Comparison of ENCODE assay signal across 1 cellular context in the genomic region with DNA sequence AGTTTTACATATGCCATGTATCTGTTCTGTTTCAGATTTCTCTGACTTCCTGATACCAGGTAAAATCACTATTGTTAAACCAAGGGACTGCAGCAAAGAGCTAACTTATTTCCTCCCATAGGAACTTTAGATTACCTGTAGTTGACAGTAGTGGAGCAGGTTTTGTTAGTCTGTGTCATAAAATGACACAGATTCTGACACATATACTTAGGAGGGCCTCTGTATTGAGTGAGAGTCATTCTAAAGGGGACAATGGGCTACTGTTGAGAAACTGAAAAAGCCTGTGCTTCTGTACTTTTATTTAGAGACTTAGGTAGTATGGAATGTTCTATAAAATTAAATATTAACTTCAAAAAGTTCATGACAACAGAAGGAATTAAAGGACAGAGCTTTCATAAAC.
TF ChIP-seq lines count a peak whose summit lies in the region.

No MANE protein-coding gene starts in this region.

TF ChIP-seq in HCT116, 20 proteins besides CTCF, POLR2A, EP300 and RAD21:
- TF ChIP-seq, protein P1, sequence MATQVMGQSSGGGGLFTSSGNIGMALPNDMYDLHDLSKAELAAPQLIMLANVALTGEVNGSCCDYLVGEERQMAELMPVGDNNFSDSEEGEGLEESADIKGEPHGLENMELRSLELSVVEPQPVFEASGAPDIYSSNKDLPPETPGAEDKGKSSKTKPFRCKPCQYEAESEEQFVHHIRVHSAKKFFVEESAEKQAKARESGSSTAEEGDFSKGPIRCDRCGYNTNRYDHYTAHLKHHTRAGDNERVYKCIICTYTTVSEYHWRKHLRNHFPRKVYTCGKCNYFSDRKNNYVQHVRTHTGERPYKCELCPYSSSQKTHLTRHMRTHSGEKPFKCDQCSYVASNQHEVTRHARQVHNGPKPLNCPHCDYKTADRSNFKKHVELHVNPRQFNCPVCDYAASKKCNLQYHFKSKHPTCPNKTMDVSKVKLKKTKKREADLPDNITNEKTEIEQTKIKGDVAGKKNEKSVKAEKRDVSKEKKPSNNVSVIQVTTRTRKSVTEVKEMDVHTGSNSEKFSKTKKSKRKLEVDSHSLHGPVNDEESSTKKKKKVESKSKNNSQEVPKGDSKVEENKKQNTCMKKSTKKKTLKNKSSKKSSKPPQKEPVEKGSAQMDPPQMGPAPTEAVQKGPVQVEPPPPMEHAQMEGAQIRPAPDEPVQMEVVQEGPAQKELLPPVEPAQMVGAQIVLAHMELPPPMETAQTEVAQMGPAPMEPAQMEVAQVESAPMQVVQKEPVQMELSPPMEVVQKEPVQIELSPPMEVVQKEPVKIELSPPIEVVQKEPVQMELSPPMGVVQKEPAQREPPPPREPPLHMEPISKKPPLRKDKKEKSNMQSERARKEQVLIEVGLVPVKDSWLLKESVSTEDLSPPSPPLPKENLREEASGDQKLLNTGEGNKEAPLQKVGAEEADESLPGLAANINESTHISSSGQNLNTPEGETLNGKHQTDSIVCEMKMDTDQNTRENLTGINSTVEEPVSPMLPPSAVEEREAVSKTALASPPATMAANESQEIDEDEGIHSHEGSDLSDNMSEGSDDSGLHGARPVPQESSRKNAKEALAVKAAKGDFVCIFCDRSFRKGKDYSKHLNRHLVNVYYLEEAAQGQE (IDR thresholded peaks at IDR 0.05; ENCODE audit: low read depth) = no peak
- TF ChIP-seq FOSL1 (IDR thresholded peaks at IDR 0.05; ENCODE audit: low read depth) (peak; percentile 48), ZNF274 (IDR thresholded peaks at IDR 0.05; ENCODE audit: low read depth, low read length) (no peak), CBX3 (IDR thresholded peaks at IDR 0.05; ENCODE audit: low read depth) (no peak), EZH2 (IDR thresholded peaks at IDR 0.05) (no peak), TCF7L2 (IDR thresholded peaks at IDR 0.05; ENCODE audit: borderline replicate concordance, extremely low read depth, insufficient read depth, insufficient read length) (no peak), CEBPB (IDR thresholded peaks at IDR 0.05; ENCODE audit: low read depth) (no peak), JUND (IDR thresholded peaks at IDR 0.05) (peak; percentile 39), EZH2phosphoT487 (IDR thresholded peaks at IDR 0.05; ENCODE audit: borderline replicate concordance) (no peak), SIN3A (IDR thresholded peaks at IDR 0.05; ENCODE audit: low read depth) (no peak), POLR2AphosphoS5 (IDR thresholded peaks at IDR 0.05; ENCODE audit: low read depth, low read length) (no peak), YY1 (IDR thresholded peaks at IDR 0.05; ENCODE audit: extremely low read depth, insufficient replicate concordance, low read depth, low read length) (no peak), SP1 (IDR thresholded peaks at IDR 0.05; ENCODE audit: low read depth) (no peak; the same call in 1 of the 2 replicates), EGR1 (IDR thresholded peaks at IDR 0.05; ENCODE audit: low read depth) (no peak)
- TF ChIP-seq, protein P2, sequence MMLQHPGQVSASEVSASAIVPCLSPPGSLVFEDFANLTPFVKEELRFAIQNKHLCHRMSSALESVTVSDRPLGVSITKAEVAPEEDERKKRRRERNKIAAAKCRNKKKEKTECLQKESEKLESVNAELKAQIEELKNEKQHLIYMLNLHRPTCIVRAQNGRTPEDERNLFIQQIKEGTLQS (IDR thresholded peaks at IDR 0.05) = no peak
- TF ChIP-seq, protein P3, sequence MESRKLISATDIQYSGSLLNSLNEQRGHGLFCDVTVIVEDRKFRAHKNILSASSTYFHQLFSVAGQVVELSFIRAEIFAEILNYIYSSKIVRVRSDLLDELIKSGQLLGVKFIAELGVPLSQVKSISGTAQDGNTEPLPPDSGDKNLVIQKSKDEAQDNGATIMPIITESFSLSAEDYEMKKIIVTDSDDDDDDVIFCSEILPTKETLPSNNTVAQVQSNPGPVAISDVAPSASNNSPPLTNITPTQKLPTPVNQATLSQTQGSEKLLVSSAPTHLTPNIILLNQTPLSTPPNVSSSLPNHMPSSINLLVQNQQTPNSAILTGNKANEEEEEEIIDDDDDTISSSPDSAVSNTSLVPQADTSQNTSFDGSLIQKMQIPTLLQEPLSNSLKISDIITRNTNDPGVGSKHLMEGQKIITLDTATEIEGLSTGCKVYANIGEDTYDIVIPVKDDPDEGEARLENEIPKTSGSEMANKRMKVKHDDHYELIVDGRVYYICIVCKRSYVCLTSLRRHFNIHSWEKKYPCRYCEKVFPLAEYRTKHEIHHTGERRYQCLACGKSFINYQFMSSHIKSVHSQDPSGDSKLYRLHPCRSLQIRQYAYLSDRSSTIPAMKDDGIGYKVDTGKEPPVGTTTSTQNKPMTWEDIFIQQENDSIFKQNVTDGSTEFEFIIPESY (IDR thresholded peaks at IDR 0.05; ENCODE audit: extremely low read depth, insufficient replicate concordance, low read length) = no peak
